In the genomic region with DNA sequence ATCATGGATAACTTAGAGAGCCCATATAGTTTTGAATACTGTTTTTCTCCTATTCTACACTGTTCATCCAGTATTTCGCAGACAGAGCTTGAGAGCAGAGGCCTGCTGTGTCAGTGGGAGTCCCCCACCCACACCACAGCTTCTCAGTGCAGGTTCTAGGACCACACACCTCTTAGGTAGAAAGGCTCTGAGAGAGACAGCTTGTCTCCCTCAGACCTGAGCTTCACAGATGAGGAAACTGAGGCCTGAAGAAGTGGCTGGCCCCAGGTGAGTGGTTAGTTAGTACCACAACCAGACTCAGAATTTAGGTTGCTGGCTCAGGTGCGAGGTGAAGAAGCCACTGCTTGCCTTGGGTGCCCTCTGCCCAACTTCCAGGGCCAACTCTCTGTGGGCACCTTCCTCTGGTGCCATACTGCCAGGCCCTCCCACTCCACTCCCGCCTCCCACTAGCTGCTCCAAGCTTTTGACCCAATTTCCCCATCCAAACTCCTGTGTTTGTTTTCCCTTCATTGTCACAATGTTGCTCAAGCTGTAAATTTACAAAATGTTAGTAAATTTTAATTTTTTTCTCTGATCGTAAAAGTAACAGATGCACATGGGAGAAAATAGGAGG, we compare ENCODE assay signal across 1 cellular context.
TF ChIP-seq lines count a peak whose summit lies in the region.

No MANE protein-coding gene starts in this region.

TF ChIP-seq in A549, 52 proteins besides CTCF, POLR2A, EP300 and RAD21:
- TF ChIP-seq ZC3H11A (IDR thresholded peaks at IDR 0.05) (no peak), RARB (CRISPR knock-in tag; IDR thresholded peaks at IDR 0.05) (no peak), CHD4 (IDR thresholded peaks at IDR 0.05; ENCODE audit: borderline replicate concordance) (no peak), CEBPB (IDR thresholded peaks at IDR 0.05) (no peak), GATA3 (IDR thresholded peaks at IDR 0.05; ENCODE audit: borderline replicate concordance) (no peak), PHF8 (IDR thresholded peaks at IDR 0.05; ENCODE audit: borderline replicate concordance, low read depth) (no peak), ZNF302 (CRISPR knock-in tag; IDR thresholded peaks at IDR 0.05) (no peak), ZFP36 (IDR thresholded peaks at IDR 0.05; ENCODE audit: borderline replicate concordance, partially characterized antibody) (no peak), HEYL (CRISPR knock-in tag; IDR thresholded peaks at IDR 0.05) (no peak), FOSL2 (IDR thresholded peaks at IDR 0.05) (no peak), FOSL2 (CRISPR knock-in tag; IDR thresholded peaks at IDR 0.05) (no peak), HOXB5 (CRISPR knock-in tag; IDR thresholded peaks at IDR 0.05) (no peak), NR3C1 (IDR thresholded peaks at IDR 0.05) (no peak), EHMT2 (IDR thresholded peaks at IDR 0.05; ENCODE audit: low read depth) (no peak), MAZ (IDR thresholded peaks at IDR 0.05; ENCODE audit: borderline replicate concordance, low read depth, low read length) (no peak), POLR2AphosphoS2 (conservative IDR thresholded peaks at IDR 0.05; ENCODE audit: low read length) (no peak), TP53 (CRISPR knock-in tag; IDR thresholded peaks at IDR 0.05) (no peak)
- TF ChIP-seq, protein P1, sequence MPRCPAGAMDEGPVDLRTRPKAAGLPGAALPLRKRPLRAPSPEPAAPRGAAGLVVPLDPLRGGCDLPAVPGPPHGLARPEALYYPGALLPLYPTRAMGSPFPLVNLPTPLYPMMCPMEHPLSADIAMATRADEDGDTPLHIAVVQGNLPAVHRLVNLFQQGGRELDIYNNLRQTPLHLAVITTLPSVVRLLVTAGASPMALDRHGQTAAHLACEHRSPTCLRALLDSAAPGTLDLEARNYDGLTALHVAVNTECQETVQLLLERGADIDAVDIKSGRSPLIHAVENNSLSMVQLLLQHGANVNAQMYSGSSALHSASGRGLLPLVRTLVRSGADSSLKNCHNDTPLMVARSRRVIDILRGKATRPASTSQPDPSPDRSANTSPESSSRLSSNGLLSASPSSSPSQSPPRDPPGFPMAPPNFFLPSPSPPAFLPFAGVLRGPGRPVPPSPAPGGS (IDR thresholded peaks at IDR 0.05) = no peak
- TF ChIP-seq, protein P2, sequence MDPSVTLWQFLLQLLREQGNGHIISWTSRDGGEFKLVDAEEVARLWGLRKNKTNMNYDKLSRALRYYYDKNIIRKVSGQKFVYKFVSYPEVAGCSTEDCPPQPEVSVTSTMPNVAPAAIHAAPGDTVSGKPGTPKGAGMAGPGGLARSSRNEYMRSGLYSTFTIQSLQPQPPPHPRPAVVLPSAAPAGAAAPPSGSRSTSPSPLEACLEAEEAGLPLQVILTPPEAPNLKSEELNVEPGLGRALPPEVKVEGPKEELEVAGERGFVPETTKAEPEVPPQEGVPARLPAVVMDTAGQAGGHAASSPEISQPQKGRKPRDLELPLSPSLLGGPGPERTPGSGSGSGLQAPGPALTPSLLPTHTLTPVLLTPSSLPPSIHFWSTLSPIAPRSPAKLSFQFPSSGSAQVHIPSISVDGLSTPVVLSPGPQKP (IDR thresholded peaks at IDR 0.05; ENCODE audit: low read depth, low read length) = no peak
